In genomic region chr7:26189697-26190096, GRCh38 we compare ENCODE assay signal across 20 cellular contexts. TPM values are rescaled to one million over a fixed set of nuclear protein-coding genes. Genes with fewer than 3 reads are reported as not detected.
DNase-seq lines count a peak whose midpoint lies in the region; ATAC-seq, FAIRE-seq and TF ChIP-seq lines count a peak whose summit lies in the region.
"Had no signal": no experiment of that assay in that cellular context is flagged by ENCODE, and none has a peak within 500 bp of the region (broad histone marks: within the 10 kb centered on the region; RNA-seq: fewer than 3 reads in every experiment).

No MANE protein-coding gene starts in this region.

- no peak overlapping the region for H2BK15ac ChIP-seq in H1 (ENCODE audit: low read length)

- no peaks in the 10 kb centered on the region for H3K9me3 Mint-ChIP-seq in stimulated activated naive CD8-positive, alpha-beta T cell treated with anti-CD3 and anti-CD28 coated beads, Interleukin-15, Interleukin-2, amounts not matched to agents 100 ng/mL and 50 ng/mL, for 24 hours
- H3K9me3 Mint-ChIP-seq in T-cell: peaks cover 0 to 6% (median 0%) of the 10 kb centered on the region in 3 donors
- H3K9me3 Mint-ChIP-seq: nephron; stimulated activated naive CD8-positive, alpha-beta T cell treated with anti-CD3 and anti-CD28 coated beads, Interleukin-15, amount 100 ng/mL, for 72 hours had no signal

- no peak overlapping the region for H3K14ac ChIP-seq in H1 (ENCODE audit: insufficient read length)

- H3K4ac ChIP-seq in H1 (replicated peaks; ENCODE audit: insufficient read length, low read depth, low read length): no peak overlapping the region

- peaks cover 0 to 30% of the 10 kb centered on the region in 2 experiments; a peak in 2 of 4 replicates for H3K79me2 ChIP-seq in H1 (ENCODE audit: control insufficient read depth in 1 of 2, insufficient read depth in 2 of 2, low read length in 2 of 2)

- H4K91ac ChIP-seq in H1 (replicated peaks; ENCODE audit: insufficient read length, low read length): no peak overlapping the region

- H3K79me1 ChIP-seq in H1 (ENCODE audit: low read depth, low read length): no peaks in the 10 kb centered on the region

- no peak for TF ChIP-seq RAD21 in H1 (IDR thresholded peaks at IDR 0.05 in 1 of 2, conservative IDR thresholded peaks at IDR 0.05 in 1 of 2; ENCODE audit: low read depth in 2 of 2, low read length in 2 of 2)

- no peak for TF ChIP-seq EP300 in H1 (IDR thresholded peaks at IDR 0.05; ENCODE audit: borderline replicate concordance in 1 of 2, low read depth in 2 of 2, low read length in 2 of 2)

- peaks cover 98% of the 10 kb centered on the region for H3K36me3 Mint-ChIP-seq in stimulated activated naive CD8-positive, alpha-beta T cell treated with anti-CD3 and anti-CD28 coated beads, Interleukin-15, Interleukin-2, amounts not matched to agents 100 ng/mL and 50 ng/mL, for 24 hours (ENCODE audit: low read depth)
- peaks cover 74% of the 10 kb centered on the region for H3K36me3 Mint-ChIP-seq in T-cell

- TF ChIP-seq CTCF in H1 (IDR thresholded peaks at IDR 0.05; ENCODE audit: control extremely low read depth in 1 of 3, insufficient read depth in 1 of 3, low read depth in 1 of 3, low read length in 3 of 3): no peak

- POLR2A ChIA-PET in T-cell (lab: Charles Lee): interaction anchor here (0.8 to 3.9 kb wide), 5 partner anchors 8 to 35 kb away, joined by 3 to 58 read pairs (median 4); partner anchors contain the start of gene HNRNPA2B1 (in 1 of the 2)
- POLR2A ChIA-PET in H1 (lab: Charles Lee; ENCODE audit: partially characterized antibody): interaction anchor here (0.8 to 17.3 kb wide), 26 partner anchors 7 to 297 kb away, joined by 3 to 578 read pairs (median 10); partner anchors contain the start of genes CBX3, HNRNPA2B1, NFE2L3 and SNX10

- peak overlapping the region; percentile 26 for H3K4me3 Mint-ChIP-seq in stimulated activated naive CD8-positive, alpha-beta T cell treated with anti-CD3 and anti-CD28 coated beads, Interleukin-15, Interleukin-2, amounts not matched to agents 100 ng/mL and 50 ng/mL, for 24 hours
- no peak overlapping the region for H3K4me3 Mint-ChIP-seq in T-cell
- H3K4me3 Mint-ChIP-seq: nephron had no signal

- H3K18ac ChIP-seq in H1 (ENCODE audit: extremely low read depth, low read length): no peak overlapping the region

- DNase-seq in stimulated activated naive CD8-positive, alpha-beta T cell treated with anti-CD3 and anti-CD28 coated beads, Interleukin-15, Interleukin-2, amounts not matched to agents 100 U/mL and 50 U/mL, for 24 hours: no peak
- DNase-seq in T-cell (no peak), H1 (ENCODE audit: low read depth in 1 of 2, low spot score in 2 of 2) (no peak), dedifferentiated amniotic fluid mesenchymal stem cell (ENCODE audit: extremely low spot score) (no peak), iPS-NIHi11 (ENCODE audit: low spot score) (no peak), LoVo (ENCODE audit: low spot score) (no peak)
- DNase-seq: activated naive CD4-positive, alpha-beta T cell treated with Interleukin-2 at 50 U/mL for 16 hours; effector memory CD4-positive, alpha-beta T cell; left cardiac atrium; NCI-H1436; NCI-H524; RPMI8226; stimulated activated naive CD8-positive, alpha-beta T cell treated with anti-CD3 and anti-CD28 coated beads, Interleukin-15, amount 100 ng/mL, for 72 hours; upper lobe of left lung had no signal

- H2AK5ac ChIP-seq in H1 (ENCODE audit: low read depth, low read length): no peak overlapping the region

- H2BK120ac ChIP-seq in H1 (replicated peaks; ENCODE audit: low read depth, low read length): no peak overlapping the region

- no peak overlapping the region for H2AFZ ChIP-seq in H1 (ENCODE audit: low read length)

- CTCF ChIA-PET in T-cell (lab: Charles Lee) (interaction anchor here (0.6 to 3.2 kb wide), 5 partner anchors 8 to 197 kb away, joined by 3 to 38 read pairs (median 3); no protein-coding TSS in a partner anchor), H1 (lab: Charles Lee; ENCODE audit: partially characterized antibody) (interaction anchor here (1.1 to 5.6 kb wide), 5 partner anchors 8 to 297 kb away, joined by 3 to 30 read pairs (median 11); no protein-coding TSS in a partner anchor)

- peaks cover 44 to 72% (median 62%) of the 10 kb centered on the region in 4 experiments for H3K36me3 ChIP-seq in H1 (ENCODE audit: control insufficient read depth in 2 of 4, insufficient read depth in 4 of 4, low read length in 3 of 4)

- no peaks in the 10 kb centered on the region for H3K9me3 ChIP-seq in H1 (ENCODE audit: insufficient read depth in 2 of 2, low read depth in 1 of 2, low read length in 1 of 2)
- H3K9me3 ChIP-seq: HAP-1, prostate gland, upper lobe of left lung had no signal

- no peak overlapping the region for H2BK12ac ChIP-seq in H1 (ENCODE audit: low read depth, low read length)

- ATAC-seq in stimulated activated naive CD8-positive, alpha-beta T cell treated with anti-CD3 and anti-CD28 coated beads, Interleukin-15, Interleukin-2, amounts not matched to agents 100 U/mL and 50 U/mL, for 24 hours: no peak
- ATAC-seq in T-cell (replicated peaks in 1 of 4): no peak
- ATAC-seq in HG03280 (IDR thresholded peaks at IDR 0.05; ENCODE audit: unreplicated experiment): no peak
- ATAC-seq: left cardiac atrium; stimulated activated naive CD8-positive, alpha-beta T cell treated with anti-CD3 and anti-CD28 coated beads, Interleukin-15, amount 100 ng/mL, for 72 hours had no signal

- H3K27ac Mint-ChIP-seq in stimulated activated naive CD8-positive, alpha-beta T cell treated with anti-CD3 and anti-CD28 coated beads, Interleukin-15, Interleukin-2, amounts not matched to agents 100 ng/mL and 50 ng/mL, for 24 hours: peak overlapping the region; percentile 40
- peak overlapping the region; percentile 1 to 25 for H3K27ac Mint-ChIP-seq in T-cell

- H3K4me2 ChIP-seq in H1 (ENCODE audit: insufficient read depth in 1 of 2, low read depth in 2 of 2, low read length in 2 of 2): no peak overlapping the region

- TF ChIP-seq POLR2A in H1 (IDR thresholded peaks at IDR 0.05; ENCODE audit: control extremely low read depth in 1 of 2, low read depth in 2 of 2, low read length in 2 of 2): peak in 1 of 2 experiments; percentile 65; a peak in 2 of 3 replicates

- H2BK5ac ChIP-seq in H1 (ENCODE audit: low read depth, low read length): no peak overlapping the region

- H4K8ac ChIP-seq in H1 (ENCODE audit: extremely low read depth, insufficient read depth, low read length): no peak overlapping the region

- H3K23me2 ChIP-seq in H1 (ENCODE audit: low read depth, low read length): no peaks in the 10 kb centered on the region

- no peak overlapping the region for H3K4me3 ChIP-seq in H1 (ENCODE audit: extremely low read depth in 1 of 4, insufficient read depth in 2 of 4, low read depth in 3 of 4, low read length in 4 of 4)
- H3K4me3 ChIP-seq: HAP-1, prostate gland, skin epidermis, upper lobe of left lung had no signal

- no peak for FAIRE-seq in H1 (lab: Jason Lieb, UNC)

- H3K4me1 Mint-ChIP-seq in stimulated activated naive CD8-positive, alpha-beta T cell treated with anti-CD3 and anti-CD28 coated beads, Interleukin-15, Interleukin-2, amounts not matched to agents 100 ng/mL and 50 ng/mL, for 24 hours (ENCODE audit: low read depth): peaks cover 99% of the 10 kb centered on the region
- peaks cover 91 to 95% (median 94%) of the 10 kb centered on the region in 3 donors for H3K4me1 Mint-ChIP-seq in T-cell

- H4K20me1 ChIP-seq in H1 (replicated peaks in 1 of 2; ENCODE audit: control insufficient read depth in 1 of 2, insufficient read depth in 2 of 2, low read length in 2 of 2): peaks cover 20 to 25% of the 10 kb centered on the region in 2 experiments

- 97% methylated on average over 3 of the region's 3 CpGs; no CpG with 5 or more reads in 1 of the 2 experiments for WGBS in H1 (ENCODE audit: extremely low coverage in 1 of 2, insufficient coverage in 1 of 2, insufficient read length in 1 of 2, insufficient replicate concordance in 2 of 2, low coverage in 1 of 2, low lambda C conversion rate in 2 of 2, missing lambda C conversion rate in 1 of 2), 2 experiments

- no peak overlapping the region for H3K27ac ChIP-seq in H1 (ENCODE audit: low read depth, low read length)
- H3K27ac ChIP-seq: prostate gland, skin epidermis, upper lobe of left lung had no signal

- no peak overlapping the region for H3K9ac ChIP-seq in H1 (replicated peaks in 1 of 4; ENCODE audit: extremely low read depth in 1 of 4, low read depth in 3 of 4, low read length in 3 of 4)

- no peak overlapping the region for H3K56ac ChIP-seq in H1 (replicated peaks; ENCODE audit: insufficient read length, low read depth, low read length)

- no peak overlapping the region for H4K5ac ChIP-seq in H1 (ENCODE audit: insufficient read length, low read depth, low read length)

- no peaks in the 10 kb centered on the region for H3K27me3 Mint-ChIP-seq in stimulated activated naive CD8-positive, alpha-beta T cell treated with anti-CD3 and anti-CD28 coated beads, Interleukin-15, Interleukin-2, amounts not matched to agents 100 ng/mL and 50 ng/mL, for 24 hours
- H3K27me3 Mint-ChIP-seq in T-cell: no peaks in the 10 kb centered on the region
- H3K27me3 Mint-ChIP-seq: stimulated activated naive CD8-positive, alpha-beta T cell treated with anti-CD3 and anti-CD28 coated beads, Interleukin-15, amount 100 ng/mL, for 72 hours had no signal

- H3K27me3 ChIP-seq in H1 (replicated peaks in 1 of 4; ENCODE audit: control insufficient read depth in 3 of 4, extremely low read depth in 1 of 4, insufficient read depth in 3 of 4, low read length in 3 of 4): no peaks in the 10 kb centered on the region
- H3K27me3 ChIP-seq: upper lobe of left lung had no signal

- no peaks in the 10 kb centered on the region for H3K4me1 ChIP-seq in H1 (replicated peaks in 1 of 4; ENCODE audit: control insufficient read depth in 3 of 4, insufficient read depth in 4 of 4, low read length in 3 of 4)
- H3K4me1 ChIP-seq: HAP-1, prostate gland had no signal

- no peak overlapping the region for H2BK20ac ChIP-seq in H1 (ENCODE audit: low read length)

- H3K23ac ChIP-seq in H1 (ENCODE audit: insufficient read length): no peak overlapping the region

RNA-seq across cellular contexts. Expression of gene HNRNPA2B1, which starts 10.8 kb away (rescaled TPM):
- total RNA-seq in T-cell: 100 to 1,000 TPM; 388 to 478 (median 411) TPM
- 1,232 and 1,255 TPM in 2 replicates for total RNA-seq in H1 (2021; fragmentation: NEBNext Ultra II Directional; extraction: Animal tissue kit (Norgen Biotek cat#: 25700))
- polyA plus RNA-seq in H1 (2011; rRNA removed): 194 and 276 TPM in 2 replicates
- polyA plus RNA-seq in H1 (2011; cell fraction: cytosol; rRNA removed): 827 TPM
- 197 TPM for polyA plus RNA-seq in H1 (2011; cell fraction: nucleus; rRNA removed)
- polyA plus RNA-seq in H1 (2012, experiment 1 of 2): 1,566 to 1,828 TPM (median 1,703 TPM) in 4 replicates
- polyA plus RNA-seq in H1 (2012, experiment 2 of 2): 307 TPM
- 749 TPM for polyA plus RNA-seq in H1 (2013, experiment 1 of 2)
- polyA plus RNA-seq in H1 (2013, experiment 2 of 2): 693 TPM
- polyA minus RNA-seq in H1 (2011; rRNA and poly(A)+ RNA removed): 157 and 166 TPM in 2 replicates
- polyA minus RNA-seq in H1 (2011; cell fraction: cytosol; rRNA and poly(A)+ RNA removed): 245 TPM
- polyA minus RNA-seq in H1 (2011; cell fraction: nucleus; rRNA and poly(A)+ RNA removed): 224 TPM

RNA-seq across cellular contexts. Expression of gene CBX3, which starts 11.8 kb away (rescaled TPM):
- 100 to 1,000 TPM; 106 to 155 (median 148) TPM for total RNA-seq in T-cell
- 252 and 258 TPM in 2 replicates for total RNA-seq in H1 (2021; fragmentation: NEBNext Ultra II Directional; extraction: Animal tissue kit (Norgen Biotek cat#: 25700))
- polyA plus RNA-seq in H1 (2011; rRNA removed): 48.7 and 71.3 TPM in 2 replicates
- polyA plus RNA-seq in H1 (2011; cell fraction: cytosol; rRNA removed): 108 TPM
- 30.8 TPM for polyA plus RNA-seq in H1 (2011; cell fraction: nucleus; rRNA removed)
- 126 to 242 TPM (median 134 TPM) in 4 replicates for polyA plus RNA-seq in H1 (2012, experiment 1 of 2)
- 21.1 TPM for polyA plus RNA-seq in H1 (2012, experiment 2 of 2)
- 208 TPM for polyA plus RNA-seq in H1 (2013, experiment 1 of 2)
- polyA plus RNA-seq in H1 (2013, experiment 2 of 2): 214 TPM
- 30.5 and 38.3 TPM in 2 replicates for polyA minus RNA-seq in H1 (2011; rRNA and poly(A)+ RNA removed)
- polyA minus RNA-seq in H1 (2011; cell fraction: cytosol; rRNA and poly(A)+ RNA removed): 47.8 TPM
- polyA minus RNA-seq in H1 (2011; cell fraction: nucleus; rRNA and poly(A)+ RNA removed): 130 TPM

RNA-seq across cellular contexts. Expression of gene NFE2L3, which starts 37.7 kb away (rescaled TPM):
- total RNA-seq in T-cell: 1 to 10 TPM; 1.8 to 6.2 (median 5.1) TPM
- total RNA-seq in H1 (2021; fragmentation: NEBNext Ultra II Directional; extraction: Animal tissue kit (Norgen Biotek cat#: 25700)): 62.6 and 64.9 TPM in 2 replicates
- 27.6 and 76.5 TPM in 2 replicates for polyA plus RNA-seq in H1 (2011; rRNA removed)
- polyA plus RNA-seq in H1 (2011; cell fraction: cytosol; rRNA removed): 39.6 TPM
- polyA plus RNA-seq in H1 (2011; cell fraction: nucleus; rRNA removed): 19.2 TPM
- polyA plus RNA-seq in H1 (2012, experiment 1 of 2): 35.5 to 56.0 TPM (median 45.7 TPM) in 4 replicates
- polyA plus RNA-seq in H1 (2012, experiment 2 of 2): 14.2 TPM
- 169 TPM for polyA plus RNA-seq in H1 (2013, experiment 1 of 2)
- 181 TPM for polyA plus RNA-seq in H1 (2013, experiment 2 of 2)
- polyA minus RNA-seq in H1 (2011; rRNA and poly(A)+ RNA removed): 35.9 and 101 TPM in 2 replicates
- 22.8 TPM for polyA minus RNA-seq in H1 (2011; cell fraction: cytosol; rRNA and poly(A)+ RNA removed)
- polyA minus RNA-seq in H1 (2011; cell fraction: nucleus; rRNA and poly(A)+ RNA removed): 35.1 TPM
